Comparison of ENCODE assay signal across 17 cellular contexts in genomic region chr20:17202668-17203067, GRCh38. TPM values are rescaled to one million over a fixed set of nuclear protein-coding genes. Genes with fewer than 3 reads are reported as not detected.
DNase-seq lines count a peak whose midpoint lies in the region; ATAC-seq, FAIRE-seq and TF ChIP-seq lines count a peak whose summit lies in the region.
"Had no signal": no experiment of that assay in that cellular context is flagged by ENCODE, and none has a peak within 500 bp of the region (broad histone marks: within the 10 kb centered on the region; RNA-seq: fewer than 3 reads in every experiment).

No MANE protein-coding gene starts in this region.

- H3K18ac ChIP-seq in H1 (ENCODE audit: extremely low read depth, low read length) (no peak overlapping the region), mesendoderm (ENCODE audit: low read length) (peak overlapping the region; percentile 22)

- no peak overlapping the region for H3K14ac ChIP-seq in H1 (ENCODE audit: insufficient read length)

- H3K4ac ChIP-seq in H1 (replicated peaks; ENCODE audit: insufficient read length, low read depth, low read length) (no peak overlapping the region), mesendoderm (ENCODE audit: low read depth, low read length) (no peak overlapping the region)

- H3K4me3 Mint-ChIP-seq in activated naive CD8-positive, alpha-beta T cell treated with anti-CD3 and anti-CD28 coated beads for 36 hours, result no peak overlapping the region
- no peak overlapping the region for H3K4me3 Mint-ChIP-seq in stimulated activated naive CD8-positive, alpha-beta T cell treated with anti-CD3 and anti-CD28 coated beads, Interleukin-15, amount 100 ng/mL, for 72 hours
- H3K4me3 Mint-ChIP-seq: central memory CD8-positive, alpha-beta T cell had no signal

- H2BK20ac ChIP-seq in H1 (ENCODE audit: low read length), result no peak overlapping the region

- POLR2A ChIA-PET in H1 (lab: Charles Lee; ENCODE audit: partially characterized antibody), result no interaction called here

- no peak overlapping the region for H4K8ac ChIP-seq in H1 (ENCODE audit: extremely low read depth, insufficient read depth, low read length)
- no peak overlapping the region for H4K8ac ChIP-seq in mesendoderm (ENCODE audit: low read depth, low read length)

- TF ChIP-seq POLR2A in H1 (IDR thresholded peaks at IDR 0.05; ENCODE audit: control extremely low read depth in 1 of 2, low read depth in 2 of 2, low read length in 2 of 2) (no peak), thyroid gland (IDR thresholded peaks at IDR 0.05) (peak in 1 of 2 donors; percentile 75)

- peak in 1 of 2 experiments; percentile 53 for DNase-seq in H1 (ENCODE audit: low read depth in 1 of 2, low spot score in 2 of 2)
- peak; percentile 82 for DNase-seq in mesendoderm
- peak; percentile 67 to 76 for DNase-seq in thyroid gland
- DNase-seq in activated naive CD8-positive, alpha-beta T cell treated with anti-CD3 and anti-CD28 coated beads for 36 hours, result no peak
- no peak for DNase-seq in stimulated activated naive CD8-positive, alpha-beta T cell treated with anti-CD3 and anti-CD28 coated beads, Interleukin-15, amount 100 ng/mL, for 72 hours
- DNase-seq: activated effector memory CD4-positive, alpha-beta T cell treated with anti-CD3 and anti-CD28 coated beads, Interleukin-2, amount 50 U/mL, for 16 hours; BE2C; Kasumi-1; left ventricle myocardium superior; NCI-H1436 treated with DMSO at 0.1 percent for 48 hours had no signal

- peaks cover 11% of the 10 kb centered on the region for H3K27me3 Mint-ChIP-seq in activated naive CD8-positive, alpha-beta T cell treated with anti-CD3 and anti-CD28 coated beads for 36 hours
- H3K27me3 Mint-ChIP-seq in stimulated activated naive CD8-positive, alpha-beta T cell treated with anti-CD3 and anti-CD28 coated beads, Interleukin-15, amount 100 ng/mL, for 72 hours, result no peaks in the 10 kb centered on the region

- no peaks in the 10 kb centered on the region for H3K9me3 Mint-ChIP-seq in activated naive CD8-positive, alpha-beta T cell treated with anti-CD3 and anti-CD28 coated beads for 36 hours
- peaks cover 0 to 5% of the 10 kb centered on the region in 2 donors for H3K9me3 Mint-ChIP-seq in stimulated activated naive CD8-positive, alpha-beta T cell treated with anti-CD3 and anti-CD28 coated beads, Interleukin-15, amount 100 ng/mL, for 72 hours

- no peak for TF ChIP-seq RAD21 in H1 (IDR thresholded peaks at IDR 0.05 in 1 of 2, conservative IDR thresholded peaks at IDR 0.05 in 1 of 2; ENCODE audit: low read depth in 2 of 2, low read length in 2 of 2)

- no peak for ATAC-seq in HG03457 (IDR thresholded peaks at IDR 0.05; ENCODE audit: unreplicated experiment)
- ATAC-seq in stimulated activated naive CD8-positive, alpha-beta T cell treated with anti-CD3 and anti-CD28 coated beads, Interleukin-15, amount 100 ng/mL, for 72 hours, result no peak
- ATAC-seq: left ventricle myocardium superior had no signal

- H4K5ac ChIP-seq in H1 (ENCODE audit: insufficient read length, low read depth, low read length), result no peak overlapping the region
- no peak overlapping the region for H4K5ac ChIP-seq in mesendoderm (ENCODE audit: low read length)

- no peak overlapping the region for H3K9ac ChIP-seq in HUES64 (ENCODE audit: low read depth, low read length)
- no peak overlapping the region for H3K9ac ChIP-seq in H1 (replicated peaks in 1 of 4; ENCODE audit: extremely low read depth in 1 of 4, low read depth in 3 of 4, low read length in 3 of 4)
- no peak overlapping the region for H3K9ac ChIP-seq in mesendoderm (ENCODE audit: low read length)
- H3K9ac ChIP-seq: parathyroid adenoma had no signal

- H3K9me3 ChIP-seq in HUES64 (ENCODE audit: insufficient read depth, low read depth, low read length) (no peaks in the 10 kb centered on the region), H1 (ENCODE audit: insufficient read depth in 2 of 2, low read depth in 1 of 2, low read length in 1 of 2) (no peaks in the 10 kb centered on the region), thyroid gland (no peaks in the 10 kb centered on the region)
- H3K9me3 ChIP-seq: BE2C, HAP-1, SJSA1 had no signal

- no peaks in the 10 kb centered on the region for H3K23me2 ChIP-seq in H1 (ENCODE audit: low read depth, low read length)

- H3K56ac ChIP-seq in H1 (replicated peaks; ENCODE audit: insufficient read length, low read depth, low read length) (no peak overlapping the region), mesendoderm (ENCODE audit: low read length) (no peak overlapping the region)

- no peak for TF ChIP-seq EP300 in H1 (IDR thresholded peaks at IDR 0.05; ENCODE audit: borderline replicate concordance in 1 of 2, low read depth in 2 of 2, low read length in 2 of 2)

- CTCF ChIA-PET in H1 (lab: Charles Lee; ENCODE audit: partially characterized antibody), result interaction anchor here (1.2 to 1.3 kb wide), 2 partner anchors 15 to 81 kb away, joined by 3 to 5 read pairs; no protein-coding TSS in a partner anchor

- H2BK120ac ChIP-seq in H1 (replicated peaks; ENCODE audit: low read depth, low read length) (no peak overlapping the region), mesendoderm (ENCODE audit: low read depth, low read length) (no peak overlapping the region)

- H2AFZ ChIP-seq in H1 (ENCODE audit: low read length), result peak overlapping the region; percentile 98
- H2AFZ ChIP-seq: parathyroid adenoma had no signal

- H3K27me3 ChIP-seq in HUES64 (ENCODE audit: insufficient read depth, low read length) (no peaks in the 10 kb centered on the region), H1 (replicated peaks in 1 of 4; ENCODE audit: control insufficient read depth in 3 of 4, extremely low read depth in 1 of 4, insufficient read depth in 3 of 4, low read length in 3 of 4) (no peaks in the 10 kb centered on the region; a peak in 1 of 7 replicates), mesendoderm (ENCODE audit: insufficient read depth, low read length, poor library complexity) (peaks cover 2% of the 10 kb centered on the region), thyroid gland (no peaks in the 10 kb centered on the region)

- peak overlapping the region; percentile 28 for H3K4me3 ChIP-seq in HUES64 (ENCODE audit: low read length)
- peak overlapping the region in 3 of 4 experiments; percentile 10 to 44 (median 11); a peak in 3 of 8 replicates for H3K4me3 ChIP-seq in H1 (ENCODE audit: extremely low read depth in 1 of 4, insufficient read depth in 2 of 4, low read depth in 3 of 4, low read length in 4 of 4)
- no peak overlapping the region for H3K4me3 ChIP-seq in mesendoderm (ENCODE audit: low read length)
- H3K4me3 ChIP-seq in thyroid gland (replicated peaks in 1 of 3), result no peak overlapping the region
- H3K4me3 ChIP-seq: HAP-1, SJSA1, smooth muscle cell had no signal

- H4K20me1 ChIP-seq in H1 (replicated peaks in 1 of 2; ENCODE audit: control insufficient read depth in 1 of 2, insufficient read depth in 2 of 2, low read length in 2 of 2), result no peaks in the 10 kb centered on the region

- TF ChIP-seq CTCF in H1 (IDR thresholded peaks at IDR 0.05; ENCODE audit: control extremely low read depth in 1 of 3, insufficient read depth in 1 of 3, low read depth in 1 of 3, low read length in 3 of 3) (no peak), thyroid gland (IDR thresholded peaks at IDR 0.05) (no peak)

- H2BK5ac ChIP-seq in H1 (ENCODE audit: low read depth, low read length), result no peak overlapping the region
- H2BK5ac ChIP-seq in mesendoderm (ENCODE audit: low read length), result no peak overlapping the region

- no peak overlapping the region for H3K27ac Mint-ChIP-seq in activated naive CD8-positive, alpha-beta T cell treated with anti-CD3 and anti-CD28 coated beads for 36 hours
- H3K27ac Mint-ChIP-seq in stimulated activated naive CD8-positive, alpha-beta T cell treated with anti-CD3 and anti-CD28 coated beads, Interleukin-15, amount 100 ng/mL, for 72 hours, result no peak overlapping the region

- no peaks in the 10 kb centered on the region for H3K79me1 ChIP-seq in H1 (ENCODE audit: low read depth, low read length)
- no peaks in the 10 kb centered on the region for H3K79me1 ChIP-seq in mesendoderm (ENCODE audit: low read length)

- H3K36me3 ChIP-seq in HUES64 (ENCODE audit: insufficient read depth, low read length) (no peaks in the 10 kb centered on the region), H1 (ENCODE audit: control insufficient read depth in 2 of 4, insufficient read depth in 4 of 4, low read length in 3 of 4) (no peaks in the 10 kb centered on the region), mesendoderm (ENCODE audit: control insufficient read depth, insufficient read depth, low read length) (no peaks in the 10 kb centered on the region), thyroid gland (no peaks in the 10 kb centered on the region)
- H3K36me3 ChIP-seq: BE2C, HAP-1, SJSA1 had no signal

- intact Hi-C loops in thyroid gland (cut with DNase I), result no loop called here

- H4K91ac ChIP-seq in H1 (replicated peaks; ENCODE audit: insufficient read length, low read length), result no peak overlapping the region

- H3K27ac ChIP-seq in HUES64 (ENCODE audit: low read depth, low read length) (no peak overlapping the region), H1 (ENCODE audit: low read depth, low read length) (no peak overlapping the region), mesendoderm (ENCODE audit: low read depth, low read length) (no peak overlapping the region), thyroid gland (no peak overlapping the region)
- H3K27ac ChIP-seq: parathyroid adenoma, SJSA1 had no signal

- H3K36me3 Mint-ChIP-seq in activated naive CD8-positive, alpha-beta T cell treated with anti-CD3 and anti-CD28 coated beads for 36 hours, result no peaks in the 10 kb centered on the region

- no peaks in the 10 kb centered on the region for H3K4me1 Mint-ChIP-seq in activated naive CD8-positive, alpha-beta T cell treated with anti-CD3 and anti-CD28 coated beads for 36 hours
- H3K4me1 Mint-ChIP-seq in stimulated activated naive CD8-positive, alpha-beta T cell treated with anti-CD3 and anti-CD28 coated beads, Interleukin-15, amount 100 ng/mL, for 72 hours, result no peaks in the 10 kb centered on the region
- H3K4me1 Mint-ChIP-seq: central memory CD8-positive, alpha-beta T cell had no signal

- H2AK5ac ChIP-seq in H1 (ENCODE audit: low read depth, low read length) (no peak overlapping the region), mesendoderm (ENCODE audit: low read length) (no peak overlapping the region)

- peak overlapping the region; percentile 34 to 63 for H3K4me2 ChIP-seq in H1 (ENCODE audit: insufficient read depth in 1 of 2, low read depth in 2 of 2, low read length in 2 of 2)
- H3K4me2 ChIP-seq in mesendoderm (ENCODE audit: low read length), result no peak overlapping the region
- H3K4me2 ChIP-seq: smooth muscle cell had no signal

- 46% methylated on average over 8 of the region's 8 CpGs for WGBS in HUES64
- 36% methylated on average over 8 of the region's 8 CpGs; no CpG with 5 or more reads in 1 of the 2 experiments for WGBS in H1 (ENCODE audit: extremely low coverage in 1 of 2, insufficient coverage in 1 of 2, insufficient read length in 1 of 2, insufficient replicate concordance in 2 of 2, low coverage in 1 of 2, low lambda C conversion rate in 2 of 2, missing lambda C conversion rate in 1 of 2), 2 experiments
- WGBS in mesendoderm (ENCODE audit: extremely low coverage, insufficient coverage, low lambda C conversion rate), result no CpG with 5 or more reads among the region's 8 CpGs
- WGBS in thyroid gland, 2 donors, result 5 to 8% methylated on average over 8 of the region's 8 CpGs

- H2BK15ac ChIP-seq in H1 (ENCODE audit: low read length) (no peak overlapping the region), mesendoderm (replicated peaks; ENCODE audit: low read depth) (no peak overlapping the region)

- no peak overlapping the region for H2BK12ac ChIP-seq in H1 (ENCODE audit: low read depth, low read length)

- H3K4me1 ChIP-seq in HUES64 (ENCODE audit: insufficient read depth, low read length) (peaks cover 10% of the 10 kb centered on the region; the same call in 1 of the 2 replicates), H1 (replicated peaks in 1 of 4; ENCODE audit: control insufficient read depth in 3 of 4, insufficient read depth in 4 of 4, low read length in 3 of 4) (no peaks in the 10 kb centered on the region), mesendoderm (ENCODE audit: control insufficient read depth, low read depth, low read length) (no peaks in the 10 kb centered on the region), thyroid gland (no peaks in the 10 kb centered on the region)
- H3K4me1 ChIP-seq: BE2C, HAP-1, parathyroid adenoma, SJSA1 had no signal

- no peaks in the 10 kb centered on the region for H3K79me2 ChIP-seq in H1 (ENCODE audit: control insufficient read depth in 1 of 2, insufficient read depth in 2 of 2, low read length in 2 of 2)
- H3K79me2 ChIP-seq in mesendoderm (ENCODE audit: control insufficient read depth, insufficient read depth, low read length), result no peaks in the 10 kb centered on the region
- H3K79me2 ChIP-seq: parathyroid adenoma had no signal

- H3K23ac ChIP-seq in H1 (ENCODE audit: insufficient read length) (no peak overlapping the region), mesendoderm (ENCODE audit: low read length) (no peak overlapping the region)

- peak; percentile 96 for FAIRE-seq in H1 (lab: Jason Lieb, UNC)

RNA-seq across cellular contexts. Expression of gene PCSK2, which starts 24.2 kb away (rescaled TPM):
- polyA plus RNA-seq in HUES64 (2013, experiment 1 of 2), result 1.8 TPM
- 2.9 TPM for polyA plus RNA-seq in HUES64 (2013, experiment 2 of 2)
- 1.9 and 2.1 TPM in 2 replicates for total RNA-seq in H1 (2021; fragmentation: NEBNext Ultra II Directional; extraction: Animal tissue kit (Norgen Biotek cat#: 25700))
- 2.6 and 4.2 TPM in 2 replicates for polyA plus RNA-seq in H1 (2011; rRNA removed)
- polyA plus RNA-seq in H1 (2011; cell fraction: cytosol; rRNA removed), result 2.7 TPM
- polyA plus RNA-seq in H1 (2011; cell fraction: nucleus; rRNA removed), result 2.6 TPM
- polyA plus RNA-seq in H1 (2012, experiment 1 of 2), result 2.4 to 4.1 TPM (median 3.5 TPM) in 4 replicates
- 1.5 TPM for polyA plus RNA-seq in H1 (2012, experiment 2 of 2)
- 1.4 TPM for polyA plus RNA-seq in H1 (2013, experiment 1 of 2)
- 1.1 TPM for polyA plus RNA-seq in H1 (2013, experiment 2 of 2)
- 1.2 and 3.5 TPM in 2 replicates for polyA minus RNA-seq in H1 (2011; rRNA and poly(A)+ RNA removed)
- polyA minus RNA-seq in H1 (2011; cell fraction: cytosol; rRNA and poly(A)+ RNA removed), result 1.6 TPM
- 1.2 TPM for polyA minus RNA-seq in H1 (2011; cell fraction: nucleus; rRNA and poly(A)+ RNA removed)
- polyA plus RNA-seq in mesendoderm (2013, experiment 1 of 2), result 0.20 TPM
- polyA plus RNA-seq in mesendoderm (2013, experiment 2 of 2), result 0.27 TPM
- 100 to 1,000 TPM in 2 of 4 donors, 10 to 100 TPM in 2; 43.2 to 242 (median 112) TPM for total RNA-seq in thyroid gland
- not detected for total RNA-seq in activated naive CD8-positive, alpha-beta T cell treated with anti-CD3 and anti-CD28 coated beads for 36 hours
- total RNA-seq: SJSA1, smooth muscle cell had no signal
- polyA plus RNA-seq: smooth muscle cell had no signal

Comparison
In these comparisons a context has a peak if more than half of its experiments do, and no peak if none do; other contexts are left out.
1. H3K4me3 ChIP-seq: peak in HUES64 (single experiment) and H1 (3 of 4); none in mesendoderm (single experiment) and thyroid gland (0 of 3).
2. DNase-seq: peak in mesendoderm (single experiment) and thyroid gland (2 of 2); none in activated naive CD8-positive, alpha-beta T cell treated with anti-CD3 and anti-CD28 coated beads for 36 hours (single experiment) and stimulated activated naive CD8-positive, alpha-beta T cell treated with anti-CD3 and anti-CD28 coated beads, Interleukin-15, amount 100 ng/mL, for 72 hours (0 of 2).
3. RNA of gene PCSK2, which starts 24.2 kb away (total RNA-seq): 43.2 to 242 TPM in thyroid gland; 1.9 to 2.1 TPM in H1 and not detected in activated naive CD8-positive, alpha-beta T cell treated with anti-CD3 and anti-CD28 coated beads for 36 hours; every median in the first group is over 10 times any median in the second.